18 cellular contexts compared by ENCODE assay signal in the genomic region with DNA sequence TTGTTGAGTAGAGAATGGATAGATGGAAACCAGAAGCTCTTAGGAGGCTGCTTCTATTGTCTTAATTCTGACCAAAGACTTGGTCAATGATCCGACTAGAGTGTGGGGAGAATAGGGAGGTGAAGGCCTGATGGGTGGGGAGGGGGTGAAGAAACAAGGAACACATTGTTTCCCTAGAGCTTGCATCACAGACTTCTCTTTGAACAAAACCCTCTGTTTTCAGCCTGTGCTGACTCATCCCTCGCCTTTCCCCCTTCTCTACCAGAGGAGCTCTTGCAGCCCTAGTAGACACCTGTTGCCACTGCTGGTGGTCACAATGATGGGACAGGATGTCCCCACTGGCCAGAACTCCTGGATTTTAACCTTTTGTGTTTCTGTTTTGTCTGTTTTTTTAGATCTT.
DNase-seq lines count a peak whose midpoint lies in the region; ATAC-seq lines count a peak whose summit lies in the region.
"Had no signal": no experiment of that assay in that cellular context is flagged by ENCODE, and none has a peak within 500 bp of the region (broad histone marks: within the 10 kb centered on the region; RNA-seq: fewer than 3 reads in every experiment).

No MANE protein-coding gene starts in this region.

- H3K4me1 ChIP-seq in adipocyte (ENCODE audit: control insufficient read depth, insufficient read depth, low read length) = no peaks in the 10 kb centered on the region
- H3K4me1 ChIP-seq: ascending aorta, left ventricle myocardium inferior, neural progenitor cell had no signal

- DNase-seq in SIG-M5 treated with dmso at 0.1 percent for 504 hours (lab: John Stamatoyannopoulos, UW; ENCODE audit: unreplicated experiment) (peak; percentile 52), SIG-M5 (lab: John Stamatoyannopoulos, UW) (no peak), adipocyte (ENCODE audit: low read depth) (peak; percentile 2), inferior parietal cortex (ENCODE audit: extremely low spot score) (peak; percentile 73), COLO668 (lab: John Stamatoyannopoulos, UW; ENCODE audit: unreplicated experiment) (no peak)
- DNase-seq in activated naive CD4-positive, alpha-beta T cell treated with Interleukin-2 at 50 U/mL for 16 hours = no peak
- no peak for DNase-seq in stimulated activated CD4-positive, alpha-beta T cell treated with anti-CD3 and anti-CD28 coated beads, Interleukin-4, amount 100 ng/mL, for 4 hours
- DNase-seq: activated B cell treated with CpG ODN at 0.5 μM for 24 hours; activated T-cell treated with anti-CD3 and anti-CD28 coated beads, Interleukin-2, amount 50 U/mL, for 24 hours; DMS153; H9; left ventricle myocardium inferior; NCI-H69; SK-N-SH; trophoblast cell had no signal

- no peak for ATAC-seq in HG03457 (IDR thresholded peaks at IDR 0.05; ENCODE audit: unreplicated experiment)

- H3K9ac ChIP-seq in adipocyte (ENCODE audit: low read length) = no peak overlapping the region
- H3K9ac ChIP-seq: neural progenitor cell, SK-N-SH had no signal

- H3K4me3 ChIP-seq in adipocyte (ENCODE audit: low read length) = no peak overlapping the region
- H3K4me3 ChIP-seq: ascending aorta, left ventricle myocardium inferior, neural progenitor cell had no signal

- peaks cover 4% of the 10 kb centered on the region for H3K9me3 ChIP-seq in adipocyte (ENCODE audit: control insufficient read depth, low read length)
- H3K9me3 ChIP-seq: ascending aorta, left ventricle myocardium inferior, SK-N-SH had no signal

- no peaks in the 10 kb centered on the region for H3K36me3 ChIP-seq in adipocyte (ENCODE audit: control insufficient read depth, insufficient read depth, low read length, severe bottlenecking)
- H3K36me3 ChIP-seq: ascending aorta, left ventricle myocardium inferior, neural progenitor cell had no signal

- peaks cover 84% of the 10 kb centered on the region for H3K27me3 ChIP-seq in adipocyte (replicated peaks; ENCODE audit: control insufficient read depth, insufficient read depth, low read length)

Comparison
In these comparisons a context has a peak if more than half of its experiments do, and no peak if none do; other contexts are left out.
1. DNase-seq: peak in SIG-M5 treated with dmso at 0.1 percent for 504 hours (single experiment), adipocyte (single experiment) and inferior parietal cortex (single experiment); none in SIG-M5 (single experiment), activated naive CD4-positive, alpha-beta T cell treated with Interleukin-2 at 50 U/mL for 16 hours (single experiment), COLO668 (single experiment) and stimulated activated CD4-positive, alpha-beta T cell treated with anti-CD3 and anti-CD28 coated beads, Interleukin-4, amount 100 ng/mL, for 4 hours (0 of 2).